In genomic region chr7:22989646-22990587, GRCh38 we compare ENCODE assay signal across 25 cellular contexts. TPM values are rescaled to one million over a fixed set of nuclear protein-coding genes. Genes with fewer than 3 reads are reported as not detected.
A peak's percentile ranks its signal among the peaks of the same experiment; 100 is the strongest.
DNase-seq lines count a peak whose midpoint lies in the region; ATAC-seq, FAIRE-seq and TF ChIP-seq lines count a peak whose summit lies in the region.
"Had no signal": no experiment of that assay in that cellular context is flagged by ENCODE, and none has a peak within 500 bp of the region (broad histone marks: within the 10 kb centered on the region; RNA-seq: fewer than 3 reads in every experiment).

No MANE protein-coding gene starts in this region.

- peaks cover 3% of the 10 kb centered on the region for H3K36me3 Mint-ChIP-seq in type B pancreatic cell

- H3K27ac Mint-ChIP-seq in type B pancreatic cell = no peak overlapping the region
- H3K27ac Mint-ChIP-seq: activated CD4-positive, alpha-beta memory T cell treated with anti-CD3 and anti-CD28 coated beads, Interleukin-2, amount 10 ng/mL, durations not matched to agents 7 days and 5 days; activated naive CD4-positive, alpha-beta T cell treated with anti-CD3 and anti-CD28 coated beads, Interleukin-2, amount 50 U/mL, for 72 hours; B cell; naive thymus-derived CD8-positive, alpha-beta T cell; stimulated activated naive CD8-positive, alpha-beta T cell treated with anti-CD3 and anti-CD28 coated beads, Interleukin-15, Interleukin-2, amounts not matched to agents 100 ng/mL and 50 ng/mL, for 24 hours had no signal

- H3K4me3 ChIP-seq in Karpas-422 (ENCODE audit: low read length) (no peak overlapping the region), brain microvascular endothelial cell (ENCODE audit: low read depth, low read length) (no peak overlapping the region), osteoblast (ENCODE audit: insufficient read depth, low read length) (no peak overlapping the region)
- H3K4me3 ChIP-seq: coronary artery had no signal

- H2AFZ ChIP-seq in Karpas-422 (ENCODE audit: low read length) = no peak overlapping the region
- H2AFZ ChIP-seq in osteoblast (ENCODE audit: low read length) = no peak overlapping the region
- H2AFZ ChIP-seq: parathyroid adenoma had no signal

- H3K4me1 ChIP-seq in Karpas-422 (ENCODE audit: low read length) (no peaks in the 10 kb centered on the region), osteoblast (ENCODE audit: insufficient read depth, low read length) (peaks cover 15% of the 10 kb centered on the region)
- H3K4me1 ChIP-seq: parathyroid adenoma had no signal

- peak; percentile 18 for FAIRE-seq in GM19239 (lab: Jason Lieb, UNC)

- in situ Hi-C loops in brain microvascular endothelial cell (cut with HindIII; ENCODE audit: low pct_ligation_motif_present, low sequenced_read_pairs) = no loop called here

- H4K20me1 ChIP-seq in Karpas-422 (ENCODE audit: insufficient read depth, low read depth, low read length) = no peaks in the 10 kb centered on the region; the same call in 1 of the 2 replicates
- peaks cover 14% of the 10 kb centered on the region for H4K20me1 ChIP-seq in osteoblast (ENCODE audit: insufficient read depth, low read length)

- DNase-seq in GM19239 (ENCODE audit: insufficient read length, low spot score) (no peak), Karpas-422 (peak; percentile 31), brain microvascular endothelial cell (no peak), osteoblast (ENCODE audit: insufficient read length, low spot score, missing footprints) (no peak), type B pancreatic cell (ENCODE audit: extremely low spot score, unreplicated experiment) (no peak)
- no peak for DNase-seq in central memory CD4-positive, alpha-beta T cell
- DNase-seq: activated CD4-positive, alpha-beta memory T cell treated with anti-CD3 and anti-CD28 coated beads, Interleukin-2, amount 10 ng/mL, durations not matched to agents 7 days and 5 days; activated CD4-positive, CD25-positive, alpha-beta regulatory T cell; activated T-cell treated with anti-CD3 and anti-CD28 coated beads, Interleukin-2, amount 50 U/mL, for 4 hours; COR-L47; foreskin keratinocyte; hypothalamus; naive thymus-derived CD8-positive, alpha-beta T cell; NCI-H1436 treated with DMSO at 0.1 percent for 48 hours; NCI-H748 treated with DMSO at 0.1 percent for 48 hours; SIG-M5; stimulated activated CD4-positive, alpha-beta T cell treated with anti-CD3 and anti-CD28 coated beads, Interleukin-2, amount 100 ng/mL, for 24 hours; trophoblast cell had no signal

- H3K79me2 ChIP-seq in Karpas-422 (ENCODE audit: low read length) (no peaks in the 10 kb centered on the region), osteoblast (ENCODE audit: insufficient read depth, low read length) (peaks cover 87% of the 10 kb centered on the region)
- H3K79me2 ChIP-seq: parathyroid adenoma had no signal

- no peaks in the 10 kb centered on the region for H3K9me3 Mint-ChIP-seq in type B pancreatic cell
- H3K9me3 Mint-ChIP-seq: activated CD4-positive, alpha-beta memory T cell treated with anti-CD3 and anti-CD28 coated beads, Interleukin-2, amount 10 ng/mL, durations not matched to agents 7 days and 5 days; activated naive CD4-positive, alpha-beta T cell treated with anti-CD3 and anti-CD28 coated beads, Interleukin-2, amount 50 U/mL, for 72 hours; activated T-cell treated with anti-CD3 and anti-CD28 coated beads, Interleukin-2, amount 50 U/mL, for 4 hours; naive thymus-derived CD8-positive, alpha-beta T cell; stimulated activated naive CD8-positive, alpha-beta T cell treated with anti-CD3 and anti-CD28 coated beads, Interleukin-15, Interleukin-2, amounts not matched to agents 100 ng/mL and 50 ng/mL, for 24 hours had no signal

- TF ChIP-seq CTCF in brain microvascular endothelial cell (IDR thresholded peaks at IDR 0.05; ENCODE audit: low read depth, low read length, missing control alignments) (no peak), osteoblast (IDR thresholded peaks at IDR 0.05; ENCODE audit: extremely low read depth, low read depth, low read length) (no peak), type B pancreatic cell (conservative IDR thresholded peaks at IDR 0.05) (no peak)

- no peak overlapping the region for H3K4me3 Mint-ChIP-seq in type B pancreatic cell
- H3K4me3 Mint-ChIP-seq: activated CD4-positive, alpha-beta memory T cell treated with anti-CD3 and anti-CD28 coated beads, Interleukin-2, amount 10 ng/mL, durations not matched to agents 7 days and 5 days; activated T-cell treated with anti-CD3 and anti-CD28 coated beads, Interleukin-2, amount 50 U/mL, for 4 hours; B cell; naive thymus-derived CD8-positive, alpha-beta T cell; stimulated activated naive CD8-positive, alpha-beta T cell treated with anti-CD3 and anti-CD28 coated beads, Interleukin-15, Interleukin-2, amounts not matched to agents 100 ng/mL and 50 ng/mL, for 24 hours had no signal

- H3K27me3 ChIP-seq in Karpas-422 (ENCODE audit: low read length) (no peaks in the 10 kb centered on the region), brain microvascular endothelial cell (replicated peaks) (no peaks in the 10 kb centered on the region), osteoblast (ENCODE audit: insufficient read depth, low read length) (no peaks in the 10 kb centered on the region)
- H3K27me3 ChIP-seq: foreskin keratinocyte had no signal

- no peaks in the 10 kb centered on the region for H3K9me3 ChIP-seq in Karpas-422 (ENCODE audit: low read length)
- H3K9me3 ChIP-seq in osteoblast (ENCODE audit: low read depth, low read length) = no peaks in the 10 kb centered on the region

- no peak overlapping the region for H3K9ac ChIP-seq in Karpas-422 (ENCODE audit: low read length)
- H3K9ac ChIP-seq: parathyroid adenoma had no signal

- H3K36me3 ChIP-seq in Karpas-422 (ENCODE audit: insufficient read depth, low read length) (no peaks in the 10 kb centered on the region), brain microvascular endothelial cell (replicated peaks) (no peaks in the 10 kb centered on the region), osteoblast (ENCODE audit: insufficient read depth, low read length) (peaks cover 14% of the 10 kb centered on the region)

- no peaks in the 10 kb centered on the region for H3K4me1 Mint-ChIP-seq in type B pancreatic cell (ENCODE audit: unreplicated experiment)

- H3K27ac ChIP-seq in Karpas-422 (ENCODE audit: low read length) (no peak overlapping the region), brain microvascular endothelial cell (peak overlapping the region; percentile 16), osteoblast (ENCODE audit: low read depth, low read length) (peak overlapping the region; percentile 56)
- H3K27ac ChIP-seq: coronary artery, foreskin keratinocyte, parathyroid adenoma had no signal

- no peaks in the 10 kb centered on the region for H3K9me2 ChIP-seq in Karpas-422 (replicated peaks; ENCODE audit: insufficient read depth, low read length)

- H3K4me2 ChIP-seq in Karpas-422 (ENCODE audit: low read depth, low read length, poor library complexity, severe bottlenecking) (no peak overlapping the region), osteoblast (ENCODE audit: insufficient read depth, low read length) (peak overlapping the region; percentile 12)

- H3K27me3 Mint-ChIP-seq in type B pancreatic cell = no peaks in the 10 kb centered on the region
- H3K27me3 Mint-ChIP-seq: activated CD4-positive, alpha-beta memory T cell treated with anti-CD3 and anti-CD28 coated beads, Interleukin-2, amount 10 ng/mL, durations not matched to agents 7 days and 5 days; B cell; naive thymus-derived CD8-positive, alpha-beta T cell; stimulated activated naive CD8-positive, alpha-beta T cell treated with anti-CD3 and anti-CD28 coated beads, Interleukin-15, Interleukin-2, amounts not matched to agents 100 ng/mL and 50 ng/mL, for 24 hours had no signal

- no peak for ATAC-seq in GM18498 (IDR thresholded peaks at IDR 0.05; ENCODE audit: unreplicated experiment)
- ATAC-seq: naive thymus-derived CD8-positive, alpha-beta T cell; PC-3 had no signal

RNA-seq across cellular contexts. Expression of gene HYCC1, which starts 24.0 kb away (rescaled TPM):
- 2.9 and 3.4 TPM in 2 replicates for total RNA-seq in Karpas-422 (2014; rRNA removed; shearing (Covaris generic); ENCODE audit: low replicate concordance)
- total RNA-seq in osteoblast = 103 and 121 TPM in 2 replicates
- total RNA-seq in type B pancreatic cell (ENCODE audit: low replicate concordance) = 26.7 and 32.9 TPM in 2 replicates
